16 cellular contexts compared by ENCODE assay signal in the genomic region with DNA sequence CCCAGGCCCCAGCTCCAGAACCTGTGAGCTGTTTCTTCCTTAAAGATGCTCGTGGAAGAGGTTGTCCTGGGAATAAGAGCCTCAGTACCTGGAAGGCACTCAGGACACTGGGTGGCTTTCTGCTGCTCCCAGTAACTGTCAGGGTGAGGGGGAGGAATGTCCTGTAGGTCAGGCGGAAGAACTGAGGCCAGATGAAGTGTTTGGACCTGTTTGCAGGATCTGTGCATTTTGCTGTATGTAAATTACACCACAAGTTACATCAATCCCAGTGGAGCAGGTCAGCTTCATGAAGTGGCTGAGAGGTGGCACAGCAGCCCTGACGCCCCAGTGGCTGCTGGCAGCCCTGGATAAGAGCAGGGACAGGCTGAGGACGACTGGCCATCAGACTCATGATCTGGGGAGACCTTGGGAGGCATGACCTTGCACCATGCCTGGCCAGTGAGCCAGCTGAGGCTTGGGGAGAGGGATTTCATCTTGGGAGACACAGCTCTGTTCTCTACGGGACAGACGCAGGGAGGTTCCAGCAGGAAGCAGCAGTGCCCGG. TPM values are rescaled to one million over a fixed set of nuclear protein-coding genes. Genes with fewer than 3 reads are reported as not detected.
A peak's percentile ranks its signal among the peaks of the same experiment; 100 is the strongest.
DNase-seq lines count a peak whose midpoint lies in the region; ATAC-seq and TF ChIP-seq lines count a peak whose summit lies in the region.
"Had no signal": no experiment of that assay in that cellular context is flagged by ENCODE, and none has a peak within 500 bp of the region (broad histone marks: within the 10 kb centered on the region; RNA-seq: fewer than 3 reads in every experiment).

No MANE protein-coding gene starts in this region.

- intact Hi-C loops in heart left ventricle (cut with DNase I) (loop anchor here in 2 of 10 donors (5.0 to 10.0 kb wide), 2 partner anchors 57 to 60 kb away; no protein-coding TSS in a partner anchor), left ventricle myocardium inferior (cut with micrococcal nuclease) (no loop called here), ovary (cut with DNase I) (loop anchor here in 1 of 4 donors (5.0 kb wide), 1 partner anchor 120 kb away; no protein-coding TSS in a partner anchor)

- no peak for TF ChIP-seq EP300 in ovary (IDR thresholded peaks at IDR 0.05)

- H3K79me2 ChIP-seq in osteoblast (ENCODE audit: insufficient read depth, low read length), result no peaks in the 10 kb centered on the region

- no peak overlapping the region for H2AFZ ChIP-seq in osteoblast (ENCODE audit: low read length)

- peaks cover 0 to 12% (median 0%) of the 10 kb centered on the region in 9 donors for H3K36me3 ChIP-seq in heart left ventricle
- H3K36me3 ChIP-seq in left ventricle myocardium inferior, result peaks cover 18% of the 10 kb centered on the region
- no peaks in the 10 kb centered on the region for H3K36me3 ChIP-seq in osteoblast (ENCODE audit: insufficient read depth, low read length)
- H3K36me3 ChIP-seq in Peyer's patch, result peaks cover 0 to 6% (median 0%) of the 10 kb centered on the region in 3 donors
- H3K36me3 ChIP-seq in ovary, result no peaks in the 10 kb centered on the region
- H3K36me3 ChIP-seq: SJSA1 had no signal

- H4K20me1 ChIP-seq in osteoblast (ENCODE audit: insufficient read depth, low read length), result no peaks in the 10 kb centered on the region

- H3K27me3 ChIP-seq in heart left ventricle, result no peaks in the 10 kb centered on the region
- H3K27me3 ChIP-seq in left ventricle myocardium inferior (ENCODE audit: low read depth), result no peaks in the 10 kb centered on the region
- H3K27me3 ChIP-seq in osteoblast (ENCODE audit: insufficient read depth, low read length), result no peaks in the 10 kb centered on the region
- no peaks in the 10 kb centered on the region for H3K27me3 ChIP-seq in Peyer's patch
- H3K27me3 ChIP-seq in ovary, result no peaks in the 10 kb centered on the region
- H3K27me3 ChIP-seq: body of pancreas, SJSA1 had no signal

- TF ChIP-seq POLR2A in heart left ventricle (IDR thresholded peaks at IDR 0.05) (no peak), erythroblast (IDR thresholded peaks at IDR 0.05; ENCODE audit: low read length) (no peak), Peyer's patch (IDR thresholded peaks at IDR 0.05) (no peak), ovary (IDR thresholded peaks at IDR 0.05) (no peak)

- H3K4me3 ChIP-seq in heart left ventricle (no peak overlapping the region), left ventricle myocardium inferior (no peak overlapping the region), osteoblast (ENCODE audit: insufficient read depth, low read length) (no peak overlapping the region), Peyer's patch (no peak overlapping the region), ovary (no peak overlapping the region)
- H3K4me3 ChIP-seq: body of pancreas, psoas muscle, SJSA1 had no signal

- H3K9me3 ChIP-seq in heart left ventricle (no peaks in the 10 kb centered on the region), left ventricle myocardium inferior (replicated peaks) (no peaks in the 10 kb centered on the region), osteoblast (ENCODE audit: low read depth, low read length) (no peaks in the 10 kb centered on the region), Peyer's patch (no peaks in the 10 kb centered on the region), ovary (no peaks in the 10 kb centered on the region)
- H3K9me3 ChIP-seq: body of pancreas, psoas muscle, SJSA1 had no signal

- peak in 3 of 4 donors; percentile 7 to 31 (median 25) for ATAC-seq in heart left ventricle
- ATAC-seq in GM18498 (IDR thresholded peaks at IDR 0.05; ENCODE audit: unreplicated experiment), result no peak
- ATAC-seq: body of pancreas had no signal

- TF ChIP-seq CTCF in heart left ventricle (IDR thresholded peaks at IDR 0.05), result no peak
- TF ChIP-seq CTCF in left ventricle myocardium inferior (IDR thresholded peaks at IDR 0.05; ENCODE audit: borderline replicate concordance), result no peak
- no peak for TF ChIP-seq CTCF in osteoblast (IDR thresholded peaks at IDR 0.05; ENCODE audit: extremely low read depth, low read depth, low read length)
- no peak for TF ChIP-seq CTCF in Peyer's patch (IDR thresholded peaks at IDR 0.05)
- TF ChIP-seq CTCF in ovary (IDR thresholded peaks at IDR 0.05), result no peak

- H3K27ac ChIP-seq in heart left ventricle, result peak overlapping the region in 1 of 12 donors; percentile 24
- H3K27ac ChIP-seq in left ventricle myocardium inferior (replicated peaks), result no peak overlapping the region
- H3K27ac ChIP-seq in osteoblast (ENCODE audit: low read depth, low read length), result no peak overlapping the region
- no peak overlapping the region for H3K27ac ChIP-seq in Peyer's patch
- H3K27ac ChIP-seq in ovary, result no peak overlapping the region
- H3K27ac ChIP-seq: body of pancreas, psoas muscle, SJSA1, VCaP had no signal

- H3K4me2 ChIP-seq in osteoblast (ENCODE audit: insufficient read depth, low read length), result no peak overlapping the region

- DNase-seq in heart left ventricle (peak in 2 of 5 donors; percentile 10 to 26), left ventricle myocardium inferior (no peak), erythroblast (lab: John Stamatoyannopoulos, UW) (peak; percentile 17 to 23), osteoblast (ENCODE audit: insufficient read length, low spot score, missing footprints) (peak; percentile 75), Peyer's patch (no peak), ovary (no peak), activated gamma-delta T cell treated with Interleukin-2 at 50 U/mL for 16 hours (no peak)
- DNase-seq: activated effector memory CD4-positive, alpha-beta T cell treated with Interleukin-2 at 50 U/mL for 16 hours; CD4-positive, alpha-beta T cell; NK-92 treated with Interleukin-12 subunit alpha and Interleukin-12 subunit beta, amount 100 ng/mL, for 24 hours; stimulated activated CD4-positive, alpha-beta T cell treated with anti-CD3 and anti-CD28 coated beads, Interleukin-1b, Interleukin-23, amount 100 ng/mL, for 48 hours had no signal

- WGBS in heart left ventricle, 4 donors, result 56 to 69% (median 61%) methylated on average over 7 of the region's 7 CpGs
- 28 to 34% (median 34%) methylated on average over 7 of the region's 7 CpGs for WGBS in ovary, 3 donors

- H3K4me1 ChIP-seq in heart left ventricle, result peaks cover 0 to 7% (median 0%) of the 10 kb centered on the region in 12 donors
- H3K4me1 ChIP-seq in left ventricle myocardium inferior, result peaks cover 11% of the 10 kb centered on the region
- peaks cover 6% of the 10 kb centered on the region for H3K4me1 ChIP-seq in osteoblast (ENCODE audit: insufficient read depth, low read length)
- no peaks in the 10 kb centered on the region for H3K4me1 ChIP-seq in Peyer's patch
- H3K4me1 ChIP-seq in ovary (ENCODE audit: insufficient read depth), result peaks cover 7% of the 10 kb centered on the region
- H3K4me1 ChIP-seq: body of pancreas had no signal

RNA-seq across cellular contexts. Expression of gene HDAC11, which starts 27.2 kb away (rescaled TPM):
- 10 to 100 TPM; 20.8 to 49.4 (median 30.7) TPM for total RNA-seq in heart left ventricle
- 10 to 100 TPM; 27.2 to 33.7 TPM for polyA plus RNA-seq in heart left ventricle
- 34.3 TPM for total RNA-seq in left ventricle myocardium inferior
- total RNA-seq in osteoblast, result 10.9 and 11.2 TPM in 2 replicates
- total RNA-seq in Peyer's patch, result 10 to 100 TPM; 17.7 to 28.5 (median 21.3) TPM
- total RNA-seq in ovary, result 10 to 100 TPM in 6 of 7 donors, 1 to 10 TPM in 1; 9.3 to 27.1 (median 19.6) TPM
- 10 to 100 TPM in 1 of 2 donors, 1 to 10 TPM in 1; 6.4 to 21.8 TPM for polyA plus RNA-seq in ovary

RNA-seq across cellular contexts. Expression of gene FBLN2, which starts 41.6 kb away (rescaled TPM):
- total RNA-seq in heart left ventricle (100 to 1,000 TPM in 2 of 9 donors, 10 to 100 TPM in 7; 31.3 to 118 (median 47.8) TPM), left ventricle myocardium inferior (56.7 TPM), osteoblast (46.0 and 54.6 TPM in 2 replicates), Peyer's patch (10 to 100 TPM; 20.6 to 51.2 (median 32.8) TPM), ovary (10 to 100 TPM in 2 of 7 donors, 1 to 10 TPM in 5; 4.0 to 18.2 (median 7.3) TPM)
- polyA plus RNA-seq in heart left ventricle (10 to 100 TPM; 16.5 to 42.7 TPM), ovary (10 to 100 TPM in 1 of 2 donors, 1 to 10 TPM in 1; 8.6 to 10.8 TPM)

Comparison
In these comparisons a context has a peak if more than half of its experiments do, and no peak if none do; other contexts are left out.
1. DNase-seq: peak in erythroblast (2 of 2) and osteoblast (single experiment); none in left ventricle myocardium inferior (single experiment), Peyer's patch (0 of 3), ovary (0 of 5) and activated gamma-delta T cell treated with Interleukin-2 at 50 U/mL for 16 hours (single experiment).